ENCODE assay signal across 1 cellular context in the genomic region with DNA sequence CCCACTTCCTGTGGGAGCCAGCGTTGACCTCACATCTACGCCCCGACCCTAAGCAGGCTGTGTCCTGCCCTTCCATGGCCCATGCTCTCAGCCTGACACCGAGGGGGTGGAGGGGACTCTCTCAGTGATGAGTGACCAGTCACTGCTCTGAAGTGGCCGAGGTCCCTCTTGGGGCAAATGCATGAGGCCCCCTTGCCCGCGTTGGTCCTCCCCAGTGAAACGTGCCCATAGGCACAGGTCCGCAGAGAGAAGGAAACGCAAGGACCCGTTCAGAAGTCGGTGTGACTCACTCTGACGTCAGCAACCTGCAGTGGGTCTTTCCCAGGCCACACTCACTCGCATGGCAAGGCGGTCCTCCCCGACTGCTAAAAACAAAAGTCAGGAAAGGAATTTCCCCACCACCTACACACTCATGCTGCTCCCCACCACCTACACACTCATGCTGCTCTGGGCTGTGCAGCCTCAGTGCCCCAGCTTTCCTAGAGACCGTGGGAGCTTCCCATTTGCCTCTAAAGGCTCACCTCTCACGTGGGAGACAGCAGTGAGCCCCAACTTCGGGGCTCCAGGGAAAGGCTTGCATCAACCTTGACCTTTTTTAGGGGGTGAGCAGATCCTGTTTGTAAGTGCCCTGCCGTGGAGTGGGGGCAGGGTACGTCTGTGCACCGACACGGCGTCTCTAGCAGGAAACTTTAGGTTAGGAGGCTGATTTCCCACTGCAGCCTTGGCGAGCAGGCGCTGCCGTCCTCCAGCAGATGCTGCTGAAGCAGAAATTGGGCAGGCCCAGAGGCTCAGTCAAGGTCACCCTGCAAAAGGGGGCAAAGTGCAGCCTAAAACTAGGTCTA.
TF ChIP-seq lines count a peak whose summit lies in the region.

No MANE protein-coding gene starts in this region.

TF ChIP-seq in K562, 482 proteins besides CTCF, POLR2A, EP300 and RAD21 (continued from another document):
- TF ChIP-seq, protein P1, sequence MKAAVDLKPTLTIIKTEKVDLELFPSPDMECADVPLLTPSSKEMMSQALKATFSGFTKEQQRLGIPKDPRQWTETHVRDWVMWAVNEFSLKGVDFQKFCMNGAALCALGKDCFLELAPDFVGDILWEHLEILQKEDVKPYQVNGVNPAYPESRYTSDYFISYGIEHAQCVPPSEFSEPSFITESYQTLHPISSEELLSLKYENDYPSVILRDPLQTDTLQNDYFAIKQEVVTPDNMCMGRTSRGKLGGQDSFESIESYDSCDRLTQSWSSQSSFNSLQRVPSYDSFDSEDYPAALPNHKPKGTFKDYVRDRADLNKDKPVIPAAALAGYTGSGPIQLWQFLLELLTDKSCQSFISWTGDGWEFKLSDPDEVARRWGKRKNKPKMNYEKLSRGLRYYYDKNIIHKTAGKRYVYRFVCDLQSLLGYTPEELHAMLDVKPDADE (conservative IDR thresholded peaks at IDR 0.05; ENCODE audit: control insufficient read depth, low read depth, low read length) = no peak
- TF ChIP-seq ZNF232 (CRISPR knock-in tag; IDR thresholded peaks at IDR 0.05) (no peak), ZNF507 (tag; conservative IDR thresholded peaks at IDR 0.05) (no peak), MYC (IDR thresholded peaks at IDR 0.05; ENCODE audit: low read depth, low read length) (no peak), MYC (CRISPR knock-in tag; IDR thresholded peaks at IDR 0.05; ENCODE audit: borderline replicate concordance, low read depth) (no peak), CREM (IDR thresholded peaks at IDR 0.05; ENCODE audit: low read depth) (peak; percentile 89), SUPT5H (IDR thresholded peaks at IDR 0.05) (no peak), JUNB (CRISPR knock-in tag; conservative IDR thresholded peaks at IDR 0.05) (0 out of 2 replicates have a peak, but pooled peaks have one; percentile 12), POLR2H (tag; IDR thresholded peaks at IDR 0.05; ENCODE audit: low read depth) (no peak), ZNF217 (CRISPR knock-in tag; IDR thresholded peaks at IDR 0.05) (no peak), FOS (IDR thresholded peaks at IDR 0.05; ENCODE audit: extremely low read depth, insufficient read length) (peak; percentile 22), TEAD1 (CRISPR knock-in tag; IDR thresholded peaks at IDR 0.05) (no peak), SOX6 (IDR thresholded peaks at IDR 0.05) (no peak), ZNF311 (CRISPR knock-in tag; IDR thresholded peaks at IDR 0.05) (no peak), ZNF445 (CRISPR knock-in tag; IDR thresholded peaks at IDR 0.05; ENCODE audit: low read depth) (no peak), COPS2 (conservative IDR thresholded peaks at IDR 0.05) (no peak), FOSL1 (tag; conservative IDR thresholded peaks at IDR 0.05) (peak; percentile 82), ATF7 (IDR thresholded peaks at IDR 0.05) (0 out of 2 replicates have a peak, but pooled peaks have one; percentile 30), PPARD (CRISPR knock-in tag; IDR thresholded peaks at IDR 0.05) (no peak), MTF1 (CRISPR knock-in tag; IDR thresholded peaks at IDR 0.05; ENCODE audit: borderline replicate concordance) (no peak), JUN (IDR thresholded peaks at IDR 0.05; ENCODE audit: borderline replicate concordance, low read depth, low read length) (peak; percentile 83), JUN (CRISPR knock-in tag; IDR thresholded peaks at IDR 0.05; ENCODE audit: borderline replicate concordance) (no peak), JUND (IDR thresholded peaks at IDR 0.05; ENCODE audit: borderline replicate concordance, low read depth, low read length) (peak; percentile 89), JUND (tag; IDR thresholded peaks at IDR 0.05; ENCODE audit: borderline replicate concordance, low read depth, low read length) (peak; percentile 72; the same call in 2 of the 3 replicates), NCOR1 (IDR thresholded peaks at IDR 0.05) (no peak), ZBTB7A (IDR thresholded peaks at IDR 0.05; ENCODE audit: borderline replicate concordance, control insufficient read depth, low read depth, low read length) (no peak), NFE2 (IDR thresholded peaks at IDR 0.05; ENCODE audit: low read depth) (no peak), ZNF551 (CRISPR knock-in tag; IDR thresholded peaks at IDR 0.05) (no peak), CLOCK (CRISPR knock-in tag; IDR thresholded peaks at IDR 0.05; ENCODE audit: borderline replicate concordance) (no peak), KDM4B (IDR thresholded peaks at IDR 0.05; ENCODE audit: borderline replicate concordance in 2 of 2, low read depth in 1 of 2) (0 out of 4 replicates have a peak, but pooled peaks of 1 of the 2 experiments have one; percentile 29), ATF1 (CRISPR knock-in tag; IDR thresholded peaks at IDR 0.05) (no peak), ATF1 (tag; IDR thresholded peaks at IDR 0.05) (peak; percentile 85), POLR2AphosphoS2 (IDR thresholded peaks at IDR 0.05; ENCODE audit: low read length) (no peak), ZBTB1 (CRISPR knock-in tag; IDR thresholded peaks at IDR 0.05; ENCODE audit: borderline replicate concordance, low read depth) (no peak), CBX1 (IDR thresholded peaks at IDR 0.05; ENCODE audit: low read depth) (no peak)
- TF ChIP-seq, protein P2, sequence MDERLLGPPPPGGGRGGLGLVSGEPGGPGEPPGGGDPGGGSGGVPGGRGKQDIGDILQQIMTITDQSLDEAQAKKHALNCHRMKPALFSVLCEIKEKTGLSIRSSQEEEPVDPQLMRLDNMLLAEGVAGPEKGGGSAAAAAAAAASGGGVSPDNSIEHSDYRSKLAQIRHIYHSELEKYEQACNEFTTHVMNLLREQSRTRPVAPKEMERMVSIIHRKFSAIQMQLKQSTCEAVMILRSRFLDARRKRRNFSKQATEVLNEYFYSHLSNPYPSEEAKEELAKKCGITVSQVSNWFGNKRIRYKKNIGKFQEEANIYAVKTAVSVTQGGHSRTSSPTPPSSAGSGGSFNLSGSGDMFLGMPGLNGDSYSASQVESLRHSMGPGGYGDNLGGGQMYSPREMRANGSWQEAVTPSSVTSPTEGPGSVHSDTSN (CRISPR knock-in tag; IDR thresholded peaks at IDR 0.05; ENCODE audit: low read depth) = no peak
- TF ChIP-seq, protein P2 (tag; conservative IDR thresholded peaks at IDR 0.05; ENCODE audit: low read depth) = no peak
- TF ChIP-seq, protein P3, sequence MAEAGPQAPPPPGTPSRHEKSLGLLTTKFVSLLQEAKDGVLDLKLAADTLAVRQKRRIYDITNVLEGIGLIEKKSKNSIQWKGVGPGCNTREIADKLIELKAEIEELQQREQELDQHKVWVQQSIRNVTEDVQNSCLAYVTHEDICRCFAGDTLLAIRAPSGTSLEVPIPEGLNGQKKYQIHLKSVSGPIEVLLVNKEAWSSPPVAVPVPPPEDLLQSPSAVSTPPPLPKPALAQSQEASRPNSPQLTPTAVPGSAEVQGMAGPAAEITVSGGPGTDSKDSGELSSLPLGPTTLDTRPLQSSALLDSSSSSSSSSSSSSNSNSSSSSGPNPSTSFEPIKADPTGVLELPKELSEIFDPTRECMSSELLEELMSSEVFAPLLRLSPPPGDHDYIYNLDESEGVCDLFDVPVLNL (CRISPR knock-in tag; IDR thresholded peaks at IDR 0.05; ENCODE audit: low read depth) = no peak
- TF ChIP-seq, protein P4, sequence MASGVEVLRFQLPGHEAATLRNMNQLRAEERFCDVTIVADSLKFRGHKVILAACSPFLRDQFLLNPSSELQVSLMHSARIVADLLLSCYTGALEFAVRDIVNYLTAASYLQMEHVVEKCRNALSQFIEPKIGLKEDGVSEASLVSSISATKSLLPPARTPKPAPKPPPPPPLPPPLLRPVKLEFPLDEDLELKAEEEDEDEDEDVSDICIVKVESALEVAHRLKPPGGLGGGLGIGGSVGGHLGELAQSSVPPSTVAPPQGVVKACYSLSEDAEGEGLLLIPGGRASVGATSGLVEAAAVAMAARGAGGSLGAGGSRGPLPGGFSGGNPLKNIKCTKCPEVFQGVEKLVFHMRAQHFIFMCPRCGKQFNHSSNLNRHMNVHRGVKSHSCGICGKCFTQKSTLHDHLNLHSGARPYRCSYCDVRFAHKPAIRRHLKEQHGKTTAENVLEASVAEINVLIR (CRISPR knock-in tag; IDR thresholded peaks at IDR 0.05) = peak; percentile 26; the same call in 1 of the 2 replicates
- TF ChIP-seq, protein P5, sequence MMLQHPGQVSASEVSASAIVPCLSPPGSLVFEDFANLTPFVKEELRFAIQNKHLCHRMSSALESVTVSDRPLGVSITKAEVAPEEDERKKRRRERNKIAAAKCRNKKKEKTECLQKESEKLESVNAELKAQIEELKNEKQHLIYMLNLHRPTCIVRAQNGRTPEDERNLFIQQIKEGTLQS (IDR thresholded peaks at IDR 0.05) = peak; percentile 87
- TF ChIP-seq, protein P5 (CRISPR knock-in tag; conservative IDR thresholded peaks at IDR 0.05) = no peak
